15 cellular contexts compared by ENCODE assay signal in the genomic region with DNA sequence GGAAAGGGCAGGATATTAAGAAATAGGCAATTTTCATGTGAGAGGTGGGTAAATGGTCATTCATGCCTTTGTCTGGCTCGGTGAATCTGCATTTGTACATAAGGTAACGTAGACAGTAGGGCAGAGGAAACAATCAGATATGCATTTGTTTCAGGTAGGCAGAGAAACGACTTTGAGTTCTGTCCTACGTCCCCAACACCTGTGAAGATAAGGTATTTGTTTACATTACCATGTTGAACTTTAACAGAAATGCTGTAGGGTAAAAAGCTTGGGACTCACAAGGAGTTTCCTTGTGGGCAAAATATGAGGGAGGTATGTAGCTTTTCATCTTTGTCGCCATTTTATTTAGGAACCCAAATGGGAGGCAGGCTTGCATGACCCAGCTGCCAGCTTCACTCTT. TPM values are rescaled to one million over a fixed set of nuclear protein-coding genes. Genes with fewer than 3 reads are reported as not detected.
"Had no signal": no experiment of that assay in that cellular context is flagged by ENCODE, and none has a peak within 500 bp of the region (broad histone marks: within the 10 kb centered on the region; RNA-seq: fewer than 3 reads in every experiment).

No MANE protein-coding gene starts in this region.

- H3K27me3 ChIP-seq: upper lobe of right lung had no signal

- H3K4me1 ChIP-seq: heart left ventricle, upper lobe of right lung had no signal

- H3K4me3 ChIP-seq: heart left ventricle, upper lobe of right lung had no signal

- H3K27ac ChIP-seq: heart left ventricle, upper lobe of right lung had no signal

- H3K9me3 ChIP-seq: heart left ventricle, upper lobe of right lung had no signal

- ATAC-seq: heart left ventricle, left lobe of liver, right cardiac atrium, T-helper 17 cell, upper lobe of right lung had no signal

- FAIRE-seq: islet of Langerhans, TTC549 had no signal

- H3K36me3 ChIP-seq: heart left ventricle, upper lobe of right lung had no signal

- DNase-seq: activated CD4-positive, alpha-beta T cell treated with anti-CD3 and anti-CD28 coated beads, Interleukin-2, amount 50 U/mL, for 1 hour; activated naive CD4-positive, alpha-beta T cell treated with anti-CD3 and anti-CD28 coated beads, Interleukin-2, amount 10 ng/mL, durations not matched to agents 7 days and 5 days; central memory CD4-positive, alpha-beta T cell; foreskin melanocyte; heart left ventricle; right cardiac atrium; stimulated activated naive CD4-positive, alpha-beta T cell; substantia nigra; T-helper 17 cell; upper lobe of right lung had no signal

RNA-seq across cellular contexts. Expression of a gene that starts 31.3 kb away (rescaled TPM):
- total RNA-seq: activated T-helper 2 cell treated with anti-CD3 and anti-CD28 coated beads, Interferon-gamma antibody, Interleukin-2, Interleukin-4, amounts not matched to agents 10 μg/mL and 5 μg/mL and 100 μg/mL, durations not matched to agents 14 hours and 24 hours and 36 hours; dermis microvascular lymphatic vessel endothelial cell; T-helper 17 cell; upper lobe of right lung had no signal
